ENCODE assay signal across 8 cellular contexts in the genomic region with DNA sequence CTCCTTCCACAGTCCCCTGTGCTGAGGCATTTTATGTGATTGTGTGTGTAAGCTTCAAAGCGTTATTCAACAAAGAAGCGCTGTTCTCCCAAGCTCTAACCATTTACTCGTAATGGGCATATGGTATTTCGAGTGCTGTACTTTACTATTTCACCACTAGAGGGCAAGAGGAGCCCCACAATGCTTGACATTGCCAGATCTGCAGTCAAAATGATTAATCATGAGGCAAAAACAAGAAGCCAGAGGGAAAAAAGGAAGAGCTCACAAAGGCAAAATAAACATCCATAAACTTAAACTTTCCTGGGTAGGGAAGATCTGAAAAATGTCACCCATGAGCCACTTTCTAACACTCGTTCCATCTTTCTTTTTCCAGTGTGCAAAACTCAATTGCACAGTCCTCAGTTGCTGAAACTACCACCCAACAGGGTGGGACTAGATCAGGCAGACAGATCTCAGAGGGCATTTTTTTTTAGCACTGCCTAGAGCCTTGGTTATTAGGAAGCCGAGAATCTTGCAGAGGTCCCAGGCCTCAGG.
DNase-seq lines count a peak whose midpoint lies in the region; ATAC-seq, FAIRE-seq and TF ChIP-seq lines count a peak whose summit lies in the region.

No MANE protein-coding gene starts in this region.

- H3K79me2 ChIP-seq in osteoblast (ENCODE audit: insufficient read depth, low read length) = no peaks in the 10 kb centered on the region

- TF ChIP-seq CTCF in BE2C (IDR thresholded peaks at IDR 0.05; ENCODE audit: low read depth, low read length) (peak; percentile 96), gastroesophageal sphincter (IDR thresholded peaks at IDR 0.05) (peak; percentile 86 to 98 (median 94)), osteoblast (IDR thresholded peaks at IDR 0.05; ENCODE audit: extremely low read depth, low read depth, low read length) (peak; percentile 90)

- H2AFZ ChIP-seq in osteoblast (ENCODE audit: low read length) = peak overlapping the region; percentile 44

- H3K9me3 ChIP-seq in BE2C (no peaks in the 10 kb centered on the region), gastroesophageal sphincter (no peaks in the 10 kb centered on the region), osteoblast (ENCODE audit: low read depth, low read length) (no peaks in the 10 kb centered on the region)

- H4K20me1 ChIP-seq in osteoblast (ENCODE audit: insufficient read depth, low read length) = no peaks in the 10 kb centered on the region

- TF ChIP-seq EP300 in gastroesophageal sphincter (IDR thresholded peaks at IDR 0.05) = no peak

- DNase-seq in BE2C (peak; percentile 42), NCI-H2081 (lab: John Stamatoyannopoulos, UW) (peak; percentile 65 to 78), osteoblast (ENCODE audit: insufficient read length, low spot score, missing footprints) (peak; percentile 65)
- no peak for DNase-seq in stimulated activated CD4-positive, alpha-beta T cell treated with anti-CD3 and anti-CD28 coated beads, Interleukin-4, amount 100 ng/mL, for 24 hours

- no peaks in the 10 kb centered on the region for H3K36me3 ChIP-seq in BE2C
- H3K36me3 ChIP-seq in gastroesophageal sphincter = no peaks in the 10 kb centered on the region
- H3K36me3 ChIP-seq in osteoblast (ENCODE audit: insufficient read depth, low read length) = no peaks in the 10 kb centered on the region

- no peaks in the 10 kb centered on the region for H3K27me3 ChIP-seq in BE2C
- no peaks in the 10 kb centered on the region for H3K27me3 ChIP-seq in gastroesophageal sphincter
- no peaks in the 10 kb centered on the region for H3K27me3 ChIP-seq in osteoblast (ENCODE audit: insufficient read depth, low read length)

- WGBS in gastroesophageal sphincter (ENCODE audit: low coverage in 1 of 2), 2 donors = 10 to 12% methylated on average over 6 of the region's 6 CpGs

- ATAC-seq in GM18858 (IDR thresholded peaks at IDR 0.05; ENCODE audit: unreplicated experiment) (peak; percentile 94), HG03060 (IDR thresholded peaks at IDR 0.05; ENCODE audit: low read depth, unreplicated experiment) (peak; percentile 91), gastroesophageal sphincter (peak; percentile 61)

- peak overlapping the region; percentile 73 for H3K4me2 ChIP-seq in osteoblast (ENCODE audit: insufficient read depth, low read length)

- H3K27ac ChIP-seq in gastroesophageal sphincter (peak overlapping the region; percentile 72 to 82 (median 74)), osteoblast (ENCODE audit: low read depth, low read length) (peak overlapping the region; percentile 42)

- H3K4me1 ChIP-seq in BE2C = peaks cover 13% of the 10 kb centered on the region
- peaks cover 16 to 82% (median 22%) of the 10 kb centered on the region in 3 donors for H3K4me1 ChIP-seq in gastroesophageal sphincter
- peaks cover 29% of the 10 kb centered on the region for H3K4me1 ChIP-seq in osteoblast (ENCODE audit: insufficient read depth, low read length)

- FAIRE-seq in TTC549 (lab: Jason Lieb, UNC) = peak; percentile 7

- TF ChIP-seq POLR2A in gastroesophageal sphincter (IDR thresholded peaks at IDR 0.05) = no peak

- H3K4me3 ChIP-seq in BE2C (ENCODE audit: low read depth, low read length) (no peak overlapping the region), gastroesophageal sphincter (no peak overlapping the region), osteoblast (ENCODE audit: insufficient read depth, low read length) (no peak overlapping the region)
